In the genomic region with DNA sequence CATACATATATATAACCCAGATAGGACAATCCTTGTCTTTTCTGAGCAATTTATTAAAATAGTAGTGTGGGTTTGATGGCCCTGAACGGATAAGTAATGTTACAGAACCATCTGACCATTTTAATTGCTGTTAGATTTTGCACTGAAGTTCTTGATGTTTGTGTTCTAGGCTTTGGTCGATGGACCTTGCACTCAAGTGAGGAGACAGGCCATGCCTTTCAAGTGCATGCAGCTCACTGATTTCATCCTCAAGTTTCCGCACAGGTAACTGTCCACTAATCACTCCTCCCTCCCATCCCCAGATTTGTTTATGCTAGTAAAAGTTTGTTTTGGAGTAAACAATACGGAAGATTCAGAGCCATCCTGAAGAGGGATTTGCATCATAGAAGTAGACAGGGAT, we compare ENCODE assay signal across 8 cellular contexts. TPM values are rescaled to one million over a fixed set of nuclear protein-coding genes. Genes with fewer than 3 reads are reported as not detected.
A peak's percentile ranks its signal among the peaks of the same experiment; 100 is the strongest.
DNase-seq lines count a peak whose midpoint lies in the region; ATAC-seq and TF ChIP-seq lines count a peak whose summit lies in the region.

No MANE protein-coding gene starts in this region.

- H3K36me3 ChIP-seq in BJ (ENCODE audit: control insufficient read depth, insufficient read depth, low read length) = peaks cover 13% of the 10 kb centered on the region
- H3K36me3 ChIP-seq in Karpas-422 (ENCODE audit: insufficient read depth, low read length) = peaks cover 44% of the 10 kb centered on the region

- peak overlapping the region; percentile 97 for H3K4me3 Mint-ChIP-seq in natural killer cell

- H3K4me1 Mint-ChIP-seq in natural killer cell = peaks cover 35 to 37% of the 10 kb centered on the region in 2 donors

- peak overlapping the region; percentile 92 for H3K4me2 ChIP-seq in Karpas-422 (ENCODE audit: low read depth, low read length, poor library complexity, severe bottlenecking)

- peaks cover 11% of the 10 kb centered on the region for H3K36me3 Mint-ChIP-seq in natural killer cell

- peaks cover 30% of the 10 kb centered on the region for H3K4me1 ChIP-seq in Karpas-422 (ENCODE audit: low read length)

- DNase-seq in BJ (ENCODE audit: low read depth) = no peak
- DNase-seq in Karpas-422 = no peak
- DNase-seq in choroid plexus epithelial cell (ENCODE audit: low read depth) = no peak
- DNase-seq in natural killer cell = no peak
- no peak for DNase-seq in HuH-7.5 (ENCODE audit: low spot score)
- no peak for DNase-seq in mucosa of gallbladder (ENCODE audit: low spot score)
- DNase-seq in NCI-H1436 (lab: John Stamatoyannopoulos, UW) = no peak

- peaks cover 13% of the 10 kb centered on the region; the same call in 1 of the 2 replicates for H4K20me1 ChIP-seq in Karpas-422 (ENCODE audit: insufficient read depth, low read depth, low read length)

- intact Hi-C loops in natural killer cell (cut with micrococcal nuclease) = loop anchor here (5.0 kb wide), 1 partner anchor 1554 kb away; no protein-coding TSS in a partner anchor

- H3K27me3 Mint-ChIP-seq in natural killer cell (ENCODE audit: low read depth in 2 of 2) = no peaks in the 10 kb centered on the region

- ATAC-seq in natural killer cell (no peak), GM19023 (IDR thresholded peaks at IDR 0.05; ENCODE audit: unreplicated experiment) (no peak)

- H3K27ac ChIP-seq in Karpas-422 (ENCODE audit: low read length) = peak overlapping the region; percentile 64

- H3K9me2 ChIP-seq in Karpas-422 (replicated peaks; ENCODE audit: insufficient read depth, low read length) = no peaks in the 10 kb centered on the region

- CTCF ChIA-PET in BJ (lab: Yijun Ruan, JAX) = no interaction called here

- peak overlapping the region; percentile 74; the same call in 1 of the 2 replicates for H3K4me3 ChIP-seq in BJ (ENCODE audit: low read depth, low read length)
- peak overlapping the region; percentile 77 for H3K4me3 ChIP-seq in Karpas-422 (ENCODE audit: low read length)
- H3K4me3 ChIP-seq in choroid plexus epithelial cell (ENCODE audit: low read depth, low read length) = peak overlapping the region; percentile 97

- H3K9ac ChIP-seq in Karpas-422 (ENCODE audit: low read length) = peak overlapping the region; percentile 93

- POLR2A ChIA-PET in BJ (lab: Charles Lee) = no interaction called here

- peak overlapping the region; percentile 95 to 97 for H3K27ac Mint-ChIP-seq in natural killer cell

- peaks cover 31% of the 10 kb centered on the region for H3K79me2 ChIP-seq in Karpas-422 (ENCODE audit: low read length)

- TF ChIP-seq CTCF in BJ (IDR thresholded peaks at IDR 0.05; ENCODE audit: insufficient read depth, low read depth, low read length) (no peak), choroid plexus epithelial cell (conservative IDR thresholded peaks at IDR 0.05; ENCODE audit: low read depth, low read length) (no peak), natural killer cell (IDR thresholded peaks at IDR 0.05) (no peak)

- no peaks in the 10 kb centered on the region for H3K9me3 ChIP-seq in Karpas-422 (ENCODE audit: low read length)

- peaks cover 0 to 3% of the 10 kb centered on the region in 2 donors for H3K9me3 Mint-ChIP-seq in natural killer cell

- H3K27me3 ChIP-seq in BJ (ENCODE audit: control insufficient read depth, insufficient read depth, low read length) (no peaks in the 10 kb centered on the region), Karpas-422 (ENCODE audit: low read length) (no peaks in the 10 kb centered on the region)

- H2AFZ ChIP-seq in Karpas-422 (ENCODE audit: low read length) = no peak overlapping the region

RNA-seq across cellular contexts. Expression of a gene that starts 1.3 kb away (rescaled TPM):
- 437 and 635 TPM in 2 replicates for polyA plus RNA-seq in BJ (2011; rRNA removed)
- 334 and 373 TPM in 2 replicates for polyA minus RNA-seq in BJ (2011; rRNA and poly(A)+ RNA removed)
- 726 and 1,593 TPM in 2 replicates for total RNA-seq in Karpas-422 (2014; rRNA removed; shearing (Covaris generic); ENCODE audit: low replicate concordance)
- 1,000 to 10,000 TPM; 1,298 to 1,589 (median 1,441) TPM for total RNA-seq in natural killer cell
- 1,215 TPM for total RNA-seq in mucosa of gallbladder

RNA-seq across cellular contexts. Expression of a gene that starts 18.4 kb away (rescaled TPM):
- 3.0 and 4.3 TPM in 2 replicates for polyA plus RNA-seq in BJ (2011; rRNA removed)
- polyA minus RNA-seq in BJ (2011; rRNA and poly(A)+ RNA removed) = 7.7 and 8.2 TPM in 2 replicates
- total RNA-seq in Karpas-422 (2014; rRNA removed; shearing (Covaris generic); ENCODE audit: low replicate concordance) = 13.1 and 13.3 TPM in 2 replicates
- total RNA-seq in natural killer cell = 10 to 100 TPM in 2 of 3 donors, 1 to 10 TPM in 1; 9.5 to 14.3 (median 10.9) TPM
- total RNA-seq in mucosa of gallbladder = 10.4 TPM

RNA-seq across cellular contexts. Expression of a gene that starts 47.4 kb away (rescaled TPM):
- polyA plus RNA-seq in BJ (2011; rRNA removed) = 0.27 and 0.37 TPM in 2 replicates
- polyA minus RNA-seq in BJ (2011; rRNA and poly(A)+ RNA removed) = 0.36 and 0.38 TPM in 2 replicates
- 2.6 and 3.1 TPM in 2 replicates for total RNA-seq in Karpas-422 (2014; rRNA removed; shearing (Covaris generic); ENCODE audit: low replicate concordance)
- 1 to 10 TPM; 3.3 to 7.4 (median 6.0) TPM for total RNA-seq in natural killer cell
- total RNA-seq in mucosa of gallbladder = 3.2 TPM
